Comparison of ENCODE assay signal across 1 cellular context in genomic region chr20:9172908-9173307, GRCh38.
TF ChIP-seq lines count a peak whose summit lies in the region.

No MANE protein-coding gene starts in this region.

TF ChIP-seq in H1, 55 proteins besides CTCF, POLR2A, EP300 and RAD21 (continued from another document):
- TF ChIP-seq SP2 (IDR thresholded peaks at IDR 0.05; ENCODE audit: low read length) (no peak), SIRT6 (IDR thresholded peaks at IDR 0.05; ENCODE audit: low read length) (no peak)
